In the genomic region with DNA sequence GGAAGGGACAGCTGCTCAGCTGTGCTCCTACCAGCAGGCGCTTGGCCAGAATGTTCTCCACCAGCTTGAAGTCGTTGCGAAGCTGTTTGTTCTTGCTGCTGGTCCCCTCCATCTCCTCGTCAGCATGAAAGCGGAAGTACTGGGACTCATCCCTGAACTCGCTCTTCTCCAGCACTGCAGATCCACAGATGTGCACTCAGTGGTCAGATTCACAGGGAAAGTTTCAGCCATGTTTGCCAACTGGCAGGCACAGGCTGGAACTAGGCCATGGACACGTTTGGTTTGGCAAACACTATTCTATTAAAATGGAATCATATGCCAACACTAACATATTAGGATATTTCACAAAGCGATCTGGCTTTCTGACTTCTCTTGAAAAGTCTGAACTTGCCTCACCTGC, we compare ENCODE assay signal across 15 cellular contexts.
DNase-seq lines count a peak whose midpoint lies in the region; ATAC-seq, FAIRE-seq and TF ChIP-seq lines count a peak whose summit lies in the region.
"Had no signal": no experiment of that assay in that cellular context is flagged by ENCODE, and none has a peak within 500 bp of the region (broad histone marks: within the 10 kb centered on the region; RNA-seq: fewer than 3 reads in every experiment).

No MANE protein-coding gene starts in this region.

- no peak for TF ChIP-seq EP300 in HepG2 (IDR thresholded peaks at IDR 0.05; ENCODE audit: low read depth in 2 of 2, low read length in 2 of 2)
- no peak for TF ChIP-seq EP300 in HepG2 (CRISPR knock-in tag; IDR thresholded peaks at IDR 0.05; ENCODE audit: borderline replicate concordance)

- H3K27me3 ChIP-seq in liver (ENCODE audit: control insufficient read depth in 4 of 4, insufficient read depth in 4 of 4, low read length in 3 of 4) (no peaks in the 10 kb centered on the region), HepG2 (ENCODE audit: control insufficient read depth in 1 of 2, insufficient read depth in 2 of 2, low read length in 2 of 2) (peaks cover 0 to 17% of the 10 kb centered on the region in 2 experiments; a peak in 2 of 5 replicates)
- H3K27me3 ChIP-seq: BE2C had no signal

- TF ChIP-seq CTCF in liver (IDR thresholded peaks at IDR 0.05; ENCODE audit: low read depth, low read length, missing input control): no peak
- TF ChIP-seq CTCF in HepG2 (CRISPR knock-in tag; IDR thresholded peaks at IDR 0.05): no peak

- no peaks in the 10 kb centered on the region for H3K36me3 ChIP-seq in liver (ENCODE audit: control insufficient read depth in 4 of 4, insufficient read depth in 3 of 4, low read depth in 1 of 4, low read length in 3 of 4)
- no peaks in the 10 kb centered on the region for H3K36me3 ChIP-seq in HepG2 (replicated peaks in 1 of 2; ENCODE audit: control insufficient read depth in 1 of 2, insufficient read depth in 2 of 2, low read length in 2 of 2)
- H3K36me3 ChIP-seq: BE2C had no signal

- H3K4me3 ChIP-seq in liver (ENCODE audit: low read depth in 1 of 3, low read length in 3 of 3): no peak overlapping the region
- no peak overlapping the region for H3K4me3 ChIP-seq in HepG2 (replicated peaks in 1 of 3; ENCODE audit: insufficient read depth in 1 of 3, low read depth in 2 of 3, low read length in 3 of 3)
- H3K4me3 ChIP-seq: GM23248 had no signal

- in situ Hi-C loops in HepG2 (cut with HindIII; ENCODE audit: extremely low pct_ligation_motif_present, low pct_unique_long_range_greater_than_20kb): loop anchor here (5.0 kb wide), 2 partner anchors 62 to 247 kb away; no protein-coding TSS in a partner anchor

- peaks cover 3% of the 10 kb centered on the region; the same call in 1 of the 2 replicates for H4K20me1 ChIP-seq in HepG2 (ENCODE audit: insufficient read depth, low read length)

- H2AFZ ChIP-seq in HepG2 (ENCODE audit: low read length): no peak overlapping the region
- H2AFZ ChIP-seq: GM23248 had no signal

- H3K9me3 ChIP-seq in liver (ENCODE audit: control insufficient read depth in 4 of 4, low read length in 3 of 4) (no peaks in the 10 kb centered on the region), HepG2 (ENCODE audit: low read length) (peaks cover 7% of the 10 kb centered on the region; the same call in 1 of the 2 replicates)
- H3K9me3 ChIP-seq: BE2C had no signal

- BruUV-seq in HepG2 (replicated peaks; lab: Mats Ljungman, UMichigan): no TSS peak

- H3K27ac ChIP-seq in liver (ENCODE audit: low read depth in 1 of 2, low read length in 2 of 2) (no peak overlapping the region), HepG2 (ENCODE audit: extremely low read length, insufficient read depth, low read length) (no peak overlapping the region)
- H3K27ac ChIP-seq: GM23248 had no signal

- DNase-seq in HepG2 (ENCODE audit: low spot score) (no peak), fibroblast of the conjunctiva (ENCODE audit: low read depth) (peak; percentile 18), NCI-H510A treated with DMSO at 0.1 percent for 48 hours (lab: John Stamatoyannopoulos, UW) (no peak), midbrain (lab: John Stamatoyannopoulos, UW) (no peak), NCI-H526 treated with DMSO at 0.1 percent for 48 hours (lab: John Stamatoyannopoulos, UW) (no peak)
- no peak for DNase-seq in activated CD8-positive, alpha-beta T cell treated with anti-CD3 and anti-CD28 coated beads, Interleukin-2, amount 10 ng/mL, durations not matched to agents 7 days and 5 days
- DNase-seq: activated naive CD4-positive, alpha-beta T cell treated with anti-CD3 and anti-CD28 coated beads for 36 hours; BE2C; posterior cingulate gyrus had no signal

- no peaks in the 10 kb centered on the region for H3K9me3 Mint-ChIP-seq in activated CD8-positive, alpha-beta T cell treated with anti-CD3 and anti-CD28 coated beads, Interleukin-2, amount 10 ng/mL, durations not matched to agents 7 days and 5 days (ENCODE audit: insufficient read depth)

- H3K4me2 ChIP-seq in HepG2 (ENCODE audit: low read depth, low read length): no peak overlapping the region

- POLR2A ChIA-PET in HepG2 (lab: Yijun Ruan, JAX): no interaction called here
- POLR2A ChIA-PET in activated CD8-positive, alpha-beta T cell treated with anti-CD3 and anti-CD28 coated beads, Interleukin-2, amount 10 ng/mL, durations not matched to agents 7 days and 5 days (lab: Charles Lee): no interaction called here

- H3K4me3 Mint-ChIP-seq in activated CD8-positive, alpha-beta T cell treated with anti-CD3 and anti-CD28 coated beads, Interleukin-2, amount 10 ng/mL, durations not matched to agents 7 days and 5 days: no peak overlapping the region
- H3K4me3 Mint-ChIP-seq: activated naive CD4-positive, alpha-beta T cell treated with anti-CD3 and anti-CD28 coated beads for 36 hours had no signal

- H3K36me3 Mint-ChIP-seq in activated CD8-positive, alpha-beta T cell treated with anti-CD3 and anti-CD28 coated beads, Interleukin-2, amount 10 ng/mL, durations not matched to agents 7 days and 5 days (ENCODE audit: low read depth): peaks cover 87% of the 10 kb centered on the region

- H3K4me1 Mint-ChIP-seq in activated CD8-positive, alpha-beta T cell treated with anti-CD3 and anti-CD28 coated beads, Interleukin-2, amount 10 ng/mL, durations not matched to agents 7 days and 5 days (ENCODE audit: low read depth): peaks cover 36% of the 10 kb centered on the region

- intact Hi-C loops in HepG2 (cut with micrococcal nuclease; ENCODE audit: unreplicated experiment): loop anchor here (1.0 kb wide), 1 partner anchor 25 kb away; no protein-coding TSS in a partner anchor

- ATAC-seq in HepG2 (no peak), HG03469 (IDR thresholded peaks at IDR 0.05; ENCODE audit: unreplicated experiment) (no peak)
- no peak for ATAC-seq in activated CD8-positive, alpha-beta T cell treated with anti-CD3 and anti-CD28 coated beads, Interleukin-2, amount 10 ng/mL, durations not matched to agents 7 days and 5 days

- FAIRE-seq in HepG2 (lab: Jason Lieb, UNC): no peak
- FAIRE-seq: G401.6, RCC 7860, urothelium cell line had no signal

- H3K27me3 Mint-ChIP-seq in activated CD8-positive, alpha-beta T cell treated with anti-CD3 and anti-CD28 coated beads, Interleukin-2, amount 10 ng/mL, durations not matched to agents 7 days and 5 days (ENCODE audit: low read depth): no peaks in the 10 kb centered on the region

- no peak for TF ChIP-seq POLR2A in HepG2 (IDR thresholded peaks at IDR 0.05; ENCODE audit: insufficient read depth in 1 of 2, low read depth in 2 of 2, low read length in 2 of 2)

- no peaks in the 10 kb centered on the region for H3K79me2 ChIP-seq in HepG2 (ENCODE audit: insufficient read depth, low read length)

- peak overlapping the region; percentile 82 for H3K27ac Mint-ChIP-seq in activated CD8-positive, alpha-beta T cell treated with anti-CD3 and anti-CD28 coated beads, Interleukin-2, amount 10 ng/mL, durations not matched to agents 7 days and 5 days

- H3K4me1 ChIP-seq in liver (ENCODE audit: control insufficient read depth in 4 of 4, insufficient read depth in 4 of 4, low read length in 3 of 4) (peaks cover 0 to 10% (median 8%) of the 10 kb centered on the region in 4 donors), HepG2 (ENCODE audit: insufficient read depth, low read length) (no peaks in the 10 kb centered on the region)

- peak in 1 of 2 donors; percentile 70 for TF ChIP-seq RAD21 in liver (IDR thresholded peaks at IDR 0.05)
- no peak for TF ChIP-seq RAD21 in HepG2 (CRISPR knock-in tag; IDR thresholded peaks at IDR 0.05)

- CTCF ChIA-PET in HepG2 (lab: Yijun Ruan, JAX; ENCODE audit: low intra/inter-chr PET ratio, low total read pairs): interaction anchor here (4.8 kb wide), 1 partner anchor 246 kb away, joined by 173 read pairs; no protein-coding TSS in a partner anchor
- CTCF ChIA-PET in activated CD8-positive, alpha-beta T cell treated with anti-CD3 and anti-CD28 coated beads, Interleukin-2, amount 10 ng/mL, durations not matched to agents 7 days and 5 days (lab: Charles Lee): interaction anchor here (0.9 to 1.5 kb wide), 4 partner anchors 39 to 245 kb away, joined by 3 to 11 read pairs (median 4); no protein-coding TSS in a partner anchor

- H3K9ac ChIP-seq in liver (ENCODE audit: low read depth in 1 of 2, low read length in 2 of 2) (no peak overlapping the region), HepG2 (ENCODE audit: insufficient read depth, low read depth, low read length) (no peak overlapping the region)
- H3K9ac ChIP-seq: GM23248 had no signal

- 50% methylated on average over 8 of the region's 8 CpGs for WGBS in liver
- 48% methylated on average over 8 of the region's 8 CpGs for WGBS in HepG2 (ENCODE audit: low lambda C conversion rate)

TF ChIP-seq in liver, 16 proteins besides CTCF, POLR2A, EP300 and RAD21 (continues in another document):
- no peak for TF ChIP-seq FOXA1 (IDR thresholded peaks at IDR 0.05)
- peak; percentile 48 to 51 for TF ChIP-seq RXRA (IDR thresholded peaks at IDR 0.05)
- no peak for TF ChIP-seq TAF1 (conservative IDR thresholded peaks at IDR 0.05)
- peak; percentile 5 to 27 for TF ChIP-seq HNF4A (conservative IDR thresholded peaks at IDR 0.05)
- TF ChIP-seq SP1 (IDR thresholded peaks at IDR 0.05): peak; percentile 59

TF ChIP-seq in HepG2, 621 proteins besides CTCF, POLR2A, EP300 and RAD21:
- no peak for TF ChIP-seq ZNF703 (CRISPR knock-in tag; IDR thresholded peaks at IDR 0.05; ENCODE audit: borderline replicate concordance)
- no peak for TF ChIP-seq TEAD3 (CRISPR knock-in tag; optimal IDR thresholded peaks at IDR 0.05; ENCODE audit: borderline replicate concordance)
- TF ChIP-seq ZKSCAN1 (IDR thresholded peaks at IDR 0.05; ENCODE audit: low read length): no peak
